11 cellular contexts compared by ENCODE assay signal in genomic region chr16:48617711-48618148, GRCh38. TPM values are rescaled to one million over a fixed set of nuclear protein-coding genes. Genes with fewer than 3 reads are reported as not detected.
DNase-seq lines count a peak whose midpoint lies in the region; ATAC-seq and TF ChIP-seq lines count a peak whose summit lies in the region.
"Had no signal": no experiment of that assay in that cellular context is flagged by ENCODE, and none has a peak within 500 bp of the region (broad histone marks: within the 10 kb centered on the region; RNA-seq: fewer than 3 reads in every experiment).

No MANE protein-coding gene starts in this region.

- POLR2A ChIA-PET in AG04449 (lab: Yijun Ruan, JAX): interaction anchor here (0.9 to 1.0 kb wide), 2 partner anchors 232 to 252 kb away, joined by 3 to 4 read pairs; no protein-coding TSS in a partner anchor

- CTCF ChIA-PET in AG04449 (lab: Yijun Ruan, JAX): interaction anchor here (0.9 to 5.1 kb wide), 5 partner anchors 8 to 265 kb away, joined by 3 to 28 read pairs (median 4); partner anchors contain the start of gene N4BP1

- intact Hi-C loops in right cardiac atrium (cut with DNase I): no loop called here

- no peak for TF ChIP-seq CTCF in AG04449 (IDR thresholded peaks at IDR 0.05; ENCODE audit: insufficient read depth, low read length, missing control alignments)
- no peak for TF ChIP-seq CTCF in astrocyte of the spinal cord (IDR thresholded peaks at IDR 0.05; ENCODE audit: low read depth, low read length)

- no peak overlapping the region for H3K4me3 ChIP-seq in AG04449 (ENCODE audit: low read depth, low read length)
- H3K4me3 ChIP-seq in astrocyte of the spinal cord (ENCODE audit: low read depth, low read length): no peak overlapping the region
- H3K4me3 ChIP-seq in right cardiac atrium (ENCODE audit: low read length): peak overlapping the region; percentile 32
- H3K4me3 ChIP-seq: Peyer's patch had no signal

- DNase-seq in AG04449 (ENCODE audit: low read depth, low spot score) (peak; percentile 50), NCI-H1105 (lab: John Stamatoyannopoulos, UW) (peak; percentile 86), astrocyte of the spinal cord (ENCODE audit: low read depth, low spot score) (peak; percentile 49), right cardiac atrium (peak; percentile 57 to 83 (median 71)), SW480 (ENCODE audit: low spot score) (no peak)
- DNase-seq in stimulated activated CD4-positive, alpha-beta T cell treated with anti-CD3 and anti-CD28 coated beads, Interleukin-2, amount 100 ng/mL, for 48 hours: no peak
- DNase-seq in activated CD4-positive, CD25-positive, alpha-beta regulatory T cell (lab: John Stamatoyannopoulos, UW): no peak
- DNase-seq: effector memory CD4-positive, alpha-beta T cell; Peyer's patch had no signal

- H3K9me3 ChIP-seq in right cardiac atrium (ENCODE audit: control insufficient read depth, low read length): no peaks in the 10 kb centered on the region
- H3K9me3 ChIP-seq: Peyer's patch had no signal

- peak overlapping the region; percentile 89 for H3K27ac ChIP-seq in right cardiac atrium (ENCODE audit: low read length)
- H3K27ac ChIP-seq: Peyer's patch had no signal

- peak; percentile 54 to 56 for ATAC-seq in right cardiac atrium
- no peak for ATAC-seq in HG03135 (IDR thresholded peaks at IDR 0.05; ENCODE audit: unreplicated experiment)
- ATAC-seq: HCT116 had no signal

- no peaks in the 10 kb centered on the region for H3K27me3 ChIP-seq in right cardiac atrium (ENCODE audit: control insufficient read depth, insufficient read depth)
- H3K27me3 ChIP-seq: Peyer's patch had no signal

- peaks cover 6% of the 10 kb centered on the region for H3K4me1 ChIP-seq in right cardiac atrium (ENCODE audit: control insufficient read depth, insufficient read depth, low read length)

- in situ Hi-C loops in astrocyte of the spinal cord (cut with HindIII; ENCODE audit: low sequenced_read_pairs): no loop called here

- WGBS in right cardiac atrium: 2% methylated on average over 4 of the region's 4 CpGs

RNA-seq across cellular contexts. Expression of gene N4BP1, which starts 7.8 kb away (rescaled TPM):
- total RNA-seq in right cardiac atrium: 10 to 100 TPM; 19.4 to 23.5 (median 20.5) TPM
- 9.1 TPM for polyA plus RNA-seq in right cardiac atrium

Comparison
In these comparisons a context has a peak if more than half of its experiments do, and no peak if none do; other contexts are left out.
1. DNase-seq: peak in AG04449 (single experiment), NCI-H1105 (single experiment), astrocyte of the spinal cord (single experiment) and right cardiac atrium (3 of 3); none in SW480 (single experiment), stimulated activated CD4-positive, alpha-beta T cell treated with anti-CD3 and anti-CD28 coated beads, Interleukin-2, amount 100 ng/mL, for 48 hours (0 of 2) and activated CD4-positive, CD25-positive, alpha-beta regulatory T cell (0 of 4).